ENCODE assay signal across 1 cellular context in the genomic region with DNA sequence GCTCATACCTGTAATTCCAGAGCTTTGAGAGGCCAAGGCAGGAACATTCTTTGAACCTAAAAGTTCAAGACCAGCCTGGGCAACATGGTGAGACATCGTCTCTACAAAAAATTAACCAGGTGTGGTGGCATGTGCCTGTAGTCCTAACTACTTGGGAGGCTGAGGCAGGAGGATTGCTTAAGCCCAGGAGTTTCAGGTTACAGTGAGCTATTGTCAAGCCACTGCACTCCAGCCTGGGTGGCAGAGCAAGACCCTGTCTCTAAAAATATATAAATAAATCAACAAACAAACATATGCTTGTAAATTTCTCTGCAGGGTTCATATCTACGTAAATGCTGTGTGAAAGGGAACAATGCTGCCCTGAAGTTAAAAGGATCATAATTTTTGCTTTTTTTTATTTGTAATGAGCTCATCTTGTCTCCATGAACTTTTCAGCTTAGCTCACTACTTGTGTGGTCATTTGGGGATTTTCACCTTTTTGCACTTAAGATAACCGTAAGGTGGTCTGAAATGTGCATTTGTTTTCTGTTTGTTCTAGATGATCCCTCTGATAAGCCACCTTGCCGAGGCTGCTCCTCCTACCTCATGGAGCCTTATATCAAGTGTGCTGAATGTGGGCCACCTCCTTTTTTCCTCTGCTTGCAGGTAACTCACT.
TF ChIP-seq lines count a peak whose summit lies in the region.

No MANE protein-coding gene starts in this region.

TF ChIP-seq in GM23338, 12 proteins besides CTCF, POLR2A, EP300 and RAD21:
- TF ChIP-seq ZNF114 (CRISPR knock-in tag; IDR thresholded peaks at IDR 0.05): no peak
- TF ChIP-seq, protein P1, sequence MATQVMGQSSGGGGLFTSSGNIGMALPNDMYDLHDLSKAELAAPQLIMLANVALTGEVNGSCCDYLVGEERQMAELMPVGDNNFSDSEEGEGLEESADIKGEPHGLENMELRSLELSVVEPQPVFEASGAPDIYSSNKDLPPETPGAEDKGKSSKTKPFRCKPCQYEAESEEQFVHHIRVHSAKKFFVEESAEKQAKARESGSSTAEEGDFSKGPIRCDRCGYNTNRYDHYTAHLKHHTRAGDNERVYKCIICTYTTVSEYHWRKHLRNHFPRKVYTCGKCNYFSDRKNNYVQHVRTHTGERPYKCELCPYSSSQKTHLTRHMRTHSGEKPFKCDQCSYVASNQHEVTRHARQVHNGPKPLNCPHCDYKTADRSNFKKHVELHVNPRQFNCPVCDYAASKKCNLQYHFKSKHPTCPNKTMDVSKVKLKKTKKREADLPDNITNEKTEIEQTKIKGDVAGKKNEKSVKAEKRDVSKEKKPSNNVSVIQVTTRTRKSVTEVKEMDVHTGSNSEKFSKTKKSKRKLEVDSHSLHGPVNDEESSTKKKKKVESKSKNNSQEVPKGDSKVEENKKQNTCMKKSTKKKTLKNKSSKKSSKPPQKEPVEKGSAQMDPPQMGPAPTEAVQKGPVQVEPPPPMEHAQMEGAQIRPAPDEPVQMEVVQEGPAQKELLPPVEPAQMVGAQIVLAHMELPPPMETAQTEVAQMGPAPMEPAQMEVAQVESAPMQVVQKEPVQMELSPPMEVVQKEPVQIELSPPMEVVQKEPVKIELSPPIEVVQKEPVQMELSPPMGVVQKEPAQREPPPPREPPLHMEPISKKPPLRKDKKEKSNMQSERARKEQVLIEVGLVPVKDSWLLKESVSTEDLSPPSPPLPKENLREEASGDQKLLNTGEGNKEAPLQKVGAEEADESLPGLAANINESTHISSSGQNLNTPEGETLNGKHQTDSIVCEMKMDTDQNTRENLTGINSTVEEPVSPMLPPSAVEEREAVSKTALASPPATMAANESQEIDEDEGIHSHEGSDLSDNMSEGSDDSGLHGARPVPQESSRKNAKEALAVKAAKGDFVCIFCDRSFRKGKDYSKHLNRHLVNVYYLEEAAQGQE (IDR thresholded peaks at IDR 0.05; ENCODE audit: unreplicated experiment): no peak
- TF ChIP-seq, protein P2, sequence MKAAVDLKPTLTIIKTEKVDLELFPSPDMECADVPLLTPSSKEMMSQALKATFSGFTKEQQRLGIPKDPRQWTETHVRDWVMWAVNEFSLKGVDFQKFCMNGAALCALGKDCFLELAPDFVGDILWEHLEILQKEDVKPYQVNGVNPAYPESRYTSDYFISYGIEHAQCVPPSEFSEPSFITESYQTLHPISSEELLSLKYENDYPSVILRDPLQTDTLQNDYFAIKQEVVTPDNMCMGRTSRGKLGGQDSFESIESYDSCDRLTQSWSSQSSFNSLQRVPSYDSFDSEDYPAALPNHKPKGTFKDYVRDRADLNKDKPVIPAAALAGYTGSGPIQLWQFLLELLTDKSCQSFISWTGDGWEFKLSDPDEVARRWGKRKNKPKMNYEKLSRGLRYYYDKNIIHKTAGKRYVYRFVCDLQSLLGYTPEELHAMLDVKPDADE (IDR thresholded peaks at IDR 0.05): no peak
